In the genomic region with DNA sequence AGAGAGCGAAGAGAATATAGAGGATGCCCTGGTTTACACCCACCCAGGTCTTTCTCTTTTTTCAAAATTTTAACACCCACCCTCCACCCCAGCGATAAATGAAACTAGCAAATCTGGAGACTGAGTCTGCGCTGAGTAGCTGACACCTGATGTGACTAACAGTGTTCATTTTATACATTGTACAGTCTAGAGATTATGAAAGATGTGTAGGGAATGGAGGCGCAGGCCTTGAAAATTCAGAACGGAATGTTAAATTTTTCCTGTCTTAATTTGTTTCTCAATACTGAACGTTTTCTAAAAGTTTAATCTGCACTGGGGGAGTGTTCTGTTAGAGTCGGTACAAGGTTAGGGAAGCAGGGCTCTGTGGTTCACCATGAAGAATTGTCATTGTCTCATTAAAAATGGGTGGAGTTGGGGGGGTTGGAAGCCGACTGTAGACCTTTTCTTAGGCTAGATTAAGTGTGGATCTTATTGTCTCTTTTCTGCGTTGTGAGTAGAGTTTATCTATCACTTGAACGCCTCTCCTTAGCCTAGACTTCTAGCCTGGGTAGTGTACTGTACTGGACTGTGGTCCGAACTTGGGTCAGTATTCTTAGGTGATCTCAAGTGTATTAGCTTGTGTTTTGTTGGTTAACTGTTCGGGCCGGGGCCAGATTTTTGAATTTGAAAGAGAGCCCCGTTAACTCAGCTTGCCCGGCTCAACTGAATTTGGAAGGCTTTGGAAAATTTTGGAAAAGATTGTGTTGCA, we compare ENCODE assay signal across 9 cellular contexts. TPM values are rescaled to one million over a fixed set of nuclear protein-coding genes. Genes with fewer than 3 reads are reported as not detected.
DNase-seq lines count a peak whose midpoint lies in the region; ATAC-seq and TF ChIP-seq lines count a peak whose summit lies in the region.
"Had no signal": no experiment of that assay in that cellular context is flagged by ENCODE, and none has a peak within 500 bp of the region (broad histone marks: within the 10 kb centered on the region; RNA-seq: fewer than 3 reads in every experiment).

No MANE protein-coding gene starts in this region.

- no peak for TF ChIP-seq CTCF in heart right ventricle (IDR thresholded peaks at IDR 0.05)

- WGBS in heart right ventricle, 2 donors: 10 to 12% methylated on average over 15 of the region's 15 CpGs
- 70% methylated on average over 15 of the region's 15 CpGs for WGBS in thymus

- H3K27ac ChIP-seq in heart right ventricle: peak overlapping the region; percentile 15 to 94 (median 86)
- H3K27ac ChIP-seq in thymus (ENCODE audit: low read depth): peak overlapping the region; percentile 25

- POLR2A ChIA-PET in activated naive CD8-positive, alpha-beta T cell treated with anti-CD3 and anti-CD28 coated beads, Interleukin-2, amount 10 ng/mL, durations not matched to agents 7 days and 5 days (lab: Charles Lee): interaction anchor here (0.8 to 2.7 kb wide), 8 partner anchors 11 to 391 kb away, joined by 3 to 22 read pairs (median 6); partner anchors contain the start of genes RFX8 and RNF149

- ATAC-seq in heart right ventricle (peak in 4 of 8 donors; percentile 11 to 25 (median 23)), left cardiac atrium (no peak), HG02571 (IDR thresholded peaks at IDR 0.05; ENCODE audit: unreplicated experiment) (no peak), GM21723 (IDR thresholded peaks at IDR 0.05; ENCODE audit: unreplicated experiment) (no peak)
- ATAC-seq in activated naive CD8-positive, alpha-beta T cell treated with anti-CD3 and anti-CD28 coated beads, Interleukin-2, amount 10 ng/mL, durations not matched to agents 7 days and 5 days (ENCODE audit: low read depth): peak; percentile 10

- intact Hi-C loops in heart right ventricle (cut with DNase I) (loop anchor here (2.0 to 10.0 kb wide), 15 partner anchors 53 to 285 kb away; no protein-coding TSS in a partner anchor), left cardiac atrium (cut with DNase I) (loop anchor here (2.0 to 10.0 kb wide), 6 partner anchors 43 to 285 kb away; no protein-coding TSS in a partner anchor)

- peaks cover 1% of the 10 kb centered on the region for H3K9me3 Mint-ChIP-seq in activated naive CD8-positive, alpha-beta T cell treated with anti-CD3 and anti-CD28 coated beads, Interleukin-2, amount 10 ng/mL, durations not matched to agents 7 days and 5 days

- H3K9me3 ChIP-seq in heart right ventricle: peaks cover 0 to 3% (median 0%) of the 10 kb centered on the region in 11 donors
- no peaks in the 10 kb centered on the region for H3K9me3 ChIP-seq in thymus (ENCODE audit: control insufficient read depth)

- H3K36me3 ChIP-seq in heart right ventricle (peaks cover 0 to 11% (median 0%) of the 10 kb centered on the region in 9 donors), thymus (ENCODE audit: control insufficient read depth, insufficient read depth) (no peaks in the 10 kb centered on the region)

- peaks cover 24% of the 10 kb centered on the region for H3K36me3 Mint-ChIP-seq in activated naive CD8-positive, alpha-beta T cell treated with anti-CD3 and anti-CD28 coated beads, Interleukin-2, amount 10 ng/mL, durations not matched to agents 7 days and 5 days

- peak overlapping the region; percentile 53 to 79 (median 71) for H3K4me3 ChIP-seq in heart right ventricle
- peak overlapping the region; percentile 84 for H3K4me3 ChIP-seq in thymus (ENCODE audit: low read length)

- H3K27me3 Mint-ChIP-seq in activated naive CD8-positive, alpha-beta T cell treated with anti-CD3 and anti-CD28 coated beads, Interleukin-2, amount 10 ng/mL, durations not matched to agents 7 days and 5 days: peaks cover 2% of the 10 kb centered on the region
- H3K27me3 Mint-ChIP-seq: activated naive CD8-positive, alpha-beta T cell had no signal

- H3K27me3 ChIP-seq in heart right ventricle (no peaks in the 10 kb centered on the region), thymus (ENCODE audit: control insufficient read depth, insufficient read depth) (no peaks in the 10 kb centered on the region)

- DNase-seq in heart right ventricle (no peak), left cardiac atrium (no peak), left kidney (ENCODE audit: low read depth, low spot score) (peak; percentile 21), 8988T (no peak)
- DNase-seq in activated naive CD8-positive, alpha-beta T cell treated with anti-CD3 and anti-CD28 coated beads, Interleukin-2, amount 10 ng/mL, durations not matched to agents 7 days and 5 days: no peak

- no peak overlapping the region for H3K27ac Mint-ChIP-seq in activated naive CD8-positive, alpha-beta T cell treated with anti-CD3 and anti-CD28 coated beads, Interleukin-2, amount 10 ng/mL, durations not matched to agents 7 days and 5 days
- H3K27ac Mint-ChIP-seq: activated naive CD8-positive, alpha-beta T cell had no signal

- peaks cover 32% of the 10 kb centered on the region for H3K4me1 Mint-ChIP-seq in activated naive CD8-positive, alpha-beta T cell treated with anti-CD3 and anti-CD28 coated beads, Interleukin-2, amount 10 ng/mL, durations not matched to agents 7 days and 5 days

- no peak overlapping the region for H3K4me3 Mint-ChIP-seq in activated naive CD8-positive, alpha-beta T cell treated with anti-CD3 and anti-CD28 coated beads, Interleukin-2, amount 10 ng/mL, durations not matched to agents 7 days and 5 days
- H3K4me3 Mint-ChIP-seq: activated naive CD8-positive, alpha-beta T cell had no signal

- peaks cover 0 to 67% (median 47%) of the 10 kb centered on the region in 9 donors for H3K4me1 ChIP-seq in heart right ventricle
- H3K4me1 ChIP-seq in thymus (ENCODE audit: control insufficient read depth, insufficient read depth, low read length): peaks cover 24% of the 10 kb centered on the region

RNA-seq across cellular contexts. Expression of gene MAP4K4, which starts 1.9 kb away (rescaled TPM):
- 100 to 1,000 TPM in 5 of 10 donors, 10 to 100 TPM in 5; 74.5 to 116 (median 96.0) TPM for total RNA-seq in heart right ventricle
- polyA plus RNA-seq in heart right ventricle: 10 to 100 TPM; 44.3 to 46.2 TPM
- 10 to 100 TPM; 59.5 to 74.6 TPM for total RNA-seq in left cardiac atrium
- total RNA-seq in activated naive CD8-positive, alpha-beta T cell treated with anti-CD3 and anti-CD28 coated beads, Interleukin-2, amount 10 ng/mL, durations not matched to agents 7 days and 5 days: 10 to 100 TPM; 79.8 to 84.5 TPM
- 22.4 TPM for polyA plus RNA-seq in thymus
